In genomic region chr17:4806770-4807533, GRCh38 we compare ENCODE assay signal across 8 cellular contexts. TPM values are rescaled to one million over a fixed set of nuclear protein-coding genes. Genes with fewer than 3 reads are reported as not detected.
DNase-seq lines count a peak whose midpoint lies in the region; TF ChIP-seq lines count a peak whose summit lies in the region.

A gene with protein sequence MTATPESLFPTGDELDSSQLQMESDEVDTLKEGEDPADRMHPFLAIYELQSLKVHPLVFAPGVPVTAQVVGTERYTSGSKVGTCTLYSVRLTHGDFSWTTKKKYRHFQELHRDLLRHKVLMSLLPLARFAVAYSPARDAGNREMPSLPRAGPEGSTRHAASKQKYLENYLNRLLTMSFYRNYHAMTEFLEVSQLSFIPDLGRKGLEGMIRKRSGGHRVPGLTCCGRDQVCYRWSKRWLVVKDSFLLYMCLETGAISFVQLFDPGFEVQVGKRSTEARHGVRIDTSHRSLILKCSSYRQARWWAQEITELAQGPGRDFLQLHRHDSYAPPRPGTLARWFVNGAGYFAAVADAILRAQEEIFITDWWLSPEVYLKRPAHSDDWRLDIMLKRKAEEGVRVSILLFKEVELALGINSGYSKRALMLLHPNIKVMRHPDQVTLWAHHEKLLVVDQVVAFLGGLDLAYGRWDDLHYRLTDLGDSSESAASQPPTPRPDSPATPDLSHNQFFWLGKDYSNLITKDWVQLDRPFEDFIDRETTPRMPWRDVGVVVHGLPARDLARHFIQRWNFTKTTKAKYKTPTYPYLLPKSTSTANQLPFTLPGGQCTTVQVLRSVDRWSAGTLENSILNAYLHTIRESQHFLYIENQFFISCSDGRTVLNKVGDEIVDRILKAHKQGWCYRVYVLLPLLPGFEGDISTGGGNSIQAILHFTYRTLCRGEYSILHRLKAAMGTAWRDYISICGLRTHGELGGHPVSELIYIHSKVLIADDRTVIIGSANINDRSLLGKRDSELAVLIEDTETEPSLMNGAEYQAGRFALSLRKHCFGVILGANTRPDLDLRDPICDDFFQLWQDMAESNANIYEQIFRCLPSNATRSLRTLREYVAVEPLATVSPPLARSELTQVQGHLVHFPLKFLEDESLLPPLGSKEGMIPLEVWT (plus strand): TSS chr17:4807152. CDS start chr17:4807773, 621 bp downstream.

- TF ChIP-seq CTCF in GM06990 (IDR thresholded peaks at IDR 0.05; ENCODE audit: insufficient read depth, low read length, poor library complexity, severe bottlenecking), result no peak
- TF ChIP-seq CTCF in right atrium auricular region (IDR thresholded peaks at IDR 0.05), result no peak

- H3K27me3 ChIP-seq in GM06990 (replicated peaks; ENCODE audit: control insufficient read depth, insufficient read depth, low read length) (no peaks in the 10 kb centered on the region), right atrium auricular region (no peaks in the 10 kb centered on the region)

- H3K27ac ChIP-seq in angular gyrus (ENCODE audit: low read depth, low read length) (peak within 1 kb of the TSS; percentile 20), right atrium auricular region (peak within 1 kb of the TSS; percentile 71 to 86), urinary bladder (ENCODE audit: low read depth) (no peak within 1 kb of the TSS)

- peaks cover 2% of the 10 kb centered on the region for H3K36me3 ChIP-seq in GM06990 (ENCODE audit: control insufficient read depth, insufficient read depth, low read length)
- H3K36me3 ChIP-seq in right atrium auricular region, result peaks cover 5% of the 10 kb centered on the region
- H3K36me3 ChIP-seq in urinary bladder (ENCODE audit: insufficient read depth), result no peaks in the 10 kb centered on the region

- peak within 1 kb of the TSS; percentile 76 for H3K4me3 ChIP-seq in GM06990 (replicated peaks; ENCODE audit: low read depth, low read length)
- peak within 1 kb of the TSS; percentile 87 to 93 for H3K4me3 ChIP-seq in right atrium auricular region
- H3K4me3 ChIP-seq in urinary bladder (ENCODE audit: low read depth, low read length), result peak within 1 kb of the TSS; percentile 95

- intact Hi-C loops in T-helper 2 cell treated with Interferon-gamma antibody and Interleukin-4, amounts not matched to agents 100 ng/mL and 5 ng/mL, for 36 hours (cut with micrococcal nuclease), result loop anchor here (1.0 to 2.0 kb wide), 3 partner anchors 11 to 97 kb away; partner anchors contain the start of genes ARRB2, MINK1 and PSMB6

- DNase-seq in GM06990 (ENCODE audit: extremely low read depth, insufficient read length) (peak; percentile 90), HCEC 1CT (peak; percentile 76), NAMALWA (ENCODE audit: low spot score) (peak; percentile 77), right atrium auricular region (ENCODE audit: low spot score) (peak; percentile 76), pulmonary artery endothelial cell (ENCODE audit: low read depth, low spot score) (no peak)

- no peaks in the 10 kb centered on the region for H3K9me3 ChIP-seq in right atrium auricular region

- H3K4me1 ChIP-seq in right atrium auricular region, result peaks cover 0 to 22% of the 10 kb centered on the region in 2 donors
- H3K4me1 ChIP-seq in urinary bladder (ENCODE audit: insufficient read depth), result no peaks in the 10 kb centered on the region

- WGBS in urinary bladder, result under 1% methylated on average over 102 of the region's 103 CpGs

RNA-seq across cellular contexts. Expression of the gene that starts here (rescaled TPM):
- 14.0 and 15.8 TPM in 2 replicates for total RNA-seq in T-helper 2 cell treated with Interferon-gamma antibody and Interleukin-4, amounts not matched to agents 100 ng/mL and 5 ng/mL, for 36 hours
- total RNA-seq in right atrium auricular region, result 1 to 10 TPM; 5.5 to 6.7 TPM
- total RNA-seq in pulmonary artery endothelial cell, result 25.6 and 32.3 TPM in 2 replicates
- total RNA-seq in urinary bladder, result 23.6 TPM
- polyA plus RNA-seq in urinary bladder, result 21.7 TPM
